In genomic region chr3:114903213-114903612, GRCh38 we compare ENCODE assay signal across 11 cellular contexts.
DNase-seq lines count a peak whose midpoint lies in the region; ATAC-seq, FAIRE-seq and TF ChIP-seq lines count a peak whose summit lies in the region.
"Had no signal": no experiment of that assay in that cellular context is flagged by ENCODE, and none has a peak within 500 bp of the region (broad histone marks: within the 10 kb centered on the region; RNA-seq: fewer than 3 reads in every experiment).

No MANE protein-coding gene starts in this region.

- H3K4me3 Mint-ChIP-seq in brain (no peak overlapping the region), mesothelial cell of epicardium (no peak overlapping the region)
- H3K4me3 Mint-ChIP-seq in activated T-cell treated with anti-CD3 and anti-CD28 coated beads, Interleukin-2, amount 50 U/mL, for 24 hours = no peak overlapping the region
- H3K4me3 Mint-ChIP-seq: activated naive CD8-positive, alpha-beta T cell treated with anti-CD3 and anti-CD28 coated beads, Interleukin-2, amount 50 U/mL, for 24 hours had no signal

- POLR2A ChIA-PET in A549 (lab: Yijun Ruan, JAX) = no interaction called here

- FAIRE-seq in A549 (lab: Jason Lieb, UNC) (no peak), D721Med (lab: Jason Lieb, UNC) (no peak)

- CTCF ChIA-PET in A549 (lab: Yijun Ruan, JAX) = no interaction called here

- H3K4me2 ChIP-seq in A549 = peak overlapping the region; percentile 54
- H3K4me2 ChIP-seq: KMS-11 had no signal

- no peak overlapping the region for H3K4me3 ChIP-seq in A549
- no peak overlapping the region for H3K4me3 ChIP-seq in mesodermal cell (ENCODE audit: extremely low read depth, insufficient read depth, low read length, poor library complexity, severe bottlenecking)

- no peak for TF ChIP-seq POLR2A in A549 (IDR thresholded peaks at IDR 0.05; ENCODE audit: low read length)

- peaks cover 43% of the 10 kb centered on the region for H3K4me1 ChIP-seq in A549
- no peaks in the 10 kb centered on the region for H3K4me1 ChIP-seq in mesodermal cell (ENCODE audit: control insufficient read depth, insufficient read depth, low read length, poor library complexity, severe bottlenecking)

- 11% methylated on average over 1 of the region's 1 CpG for WGBS in A549 (ENCODE audit: missing lambda C conversion rate)
- 44% methylated on average over 1 of the region's 1 CpG; no CpG with 5 or more reads in 1 of the 2 experiments for WGBS in mesodermal cell (ENCODE audit: insufficient coverage in 2 of 2), 2 experiments

- no peak for DNase-seq in A549 (ENCODE audit: low read depth in 1 of 2, low spot score in 1 of 2)
- DNase-seq in HK-2 (ENCODE audit: unreplicated experiment) = no peak
- no peak for DNase-seq in D721Med (ENCODE audit: insufficient read length, low spot score)
- no peak for DNase-seq in activated T-cell treated with anti-CD3 and anti-CD28 coated beads, Interleukin-2, amount 50 U/mL, for 24 hours
- DNase-seq in mesothelial cell of epicardium (ENCODE audit: low spot score in 2 of 2, unreplicated experiment in 2 of 2) = no peak
- DNase-seq: activated naive CD8-positive, alpha-beta T cell treated with anti-CD3 and anti-CD28 coated beads, Interleukin-2, amount 50 U/mL, for 24 hours had no signal

- peaks cover 39% of the 10 kb centered on the region for H3K4me1 Mint-ChIP-seq in brain
- H3K4me1 Mint-ChIP-seq in activated T-cell treated with anti-CD3 and anti-CD28 coated beads, Interleukin-2, amount 50 U/mL, for 24 hours (ENCODE audit: low read depth) = peaks cover 23% of the 10 kb centered on the region
- peaks cover 13% of the 10 kb centered on the region for H3K4me1 Mint-ChIP-seq in mesothelial cell of epicardium

- TF ChIP-seq RAD21 in A549 (conservative IDR thresholded peaks at IDR 0.05 in 1 of 2, IDR thresholded peaks at IDR 0.05 in 1 of 2) = no peak

- H3K27ac ChIP-seq in A549 = peak overlapping the region; percentile 50 to 51; a peak in 5 of 6 replicates
- peak overlapping the region; percentile 16 for H3K27ac ChIP-seq in mesodermal cell (ENCODE audit: low read depth, low read length, severe bottlenecking)
- H3K27ac ChIP-seq: KMS-11 had no signal

- no peak for TF ChIP-seq CTCF in A549 (IDR thresholded peaks at IDR 0.05)
- TF ChIP-seq CTCF in brain (conservative IDR thresholded peaks at IDR 0.05) = no peak
- TF ChIP-seq CTCF in D721Med (IDR thresholded peaks at IDR 0.05; ENCODE audit: insufficient read depth, missing control alignments) = no peak
- TF ChIP-seq CTCF in mesothelial cell of epicardium (IDR thresholded peaks at IDR 0.05; ENCODE audit: unreplicated experiment) = no peak

- H3K36me3 Mint-ChIP-seq in brain (peaks cover 8% of the 10 kb centered on the region), mesothelial cell of epicardium (peaks cover 3% of the 10 kb centered on the region)
- peaks cover 7% of the 10 kb centered on the region for H3K36me3 Mint-ChIP-seq in activated T-cell treated with anti-CD3 and anti-CD28 coated beads, Interleukin-2, amount 50 U/mL, for 24 hours (ENCODE audit: low read depth)

- H3K27ac Mint-ChIP-seq in brain (peak overlapping the region in 3 of 5 experiments; percentile 10 to 44 (median 20)), mesothelial cell of epicardium (no peak overlapping the region)
- H3K27ac Mint-ChIP-seq in activated T-cell treated with anti-CD3 and anti-CD28 coated beads, Interleukin-2, amount 50 U/mL, for 24 hours = no peak overlapping the region
- H3K27ac Mint-ChIP-seq: activated naive CD8-positive, alpha-beta T cell treated with anti-CD3 and anti-CD28 coated beads, Interleukin-2, amount 50 U/mL, for 24 hours had no signal

- no peaks in the 10 kb centered on the region for H3K36me3 ChIP-seq in mesodermal cell (ENCODE audit: control insufficient read depth, insufficient read depth, low read length)

- peaks cover 3 to 5% (median 3%) of the 10 kb centered on the region in 5 experiments for H3K9me3 Mint-ChIP-seq in brain
- no peaks in the 10 kb centered on the region for H3K9me3 Mint-ChIP-seq in activated T-cell treated with anti-CD3 and anti-CD28 coated beads, Interleukin-2, amount 50 U/mL, for 24 hours
- peaks cover 4% of the 10 kb centered on the region for H3K9me3 Mint-ChIP-seq in mesothelial cell of epicardium
- H3K9me3 Mint-ChIP-seq: activated naive CD8-positive, alpha-beta T cell treated with anti-CD3 and anti-CD28 coated beads, Interleukin-2, amount 50 U/mL, for 24 hours had no signal

- H3K9me3 ChIP-seq in A549 = no peaks in the 10 kb centered on the region
- no peaks in the 10 kb centered on the region for H3K9me3 ChIP-seq in mesodermal cell (ENCODE audit: control insufficient read depth, low read length)

- ATAC-seq in A549 (peak; percentile 14 to 49; a peak in 3 of 6 replicates), HG03097 (IDR thresholded peaks at IDR 0.05; ENCODE audit: low FRiP score, unreplicated experiment) (peak; percentile 6)
- ATAC-seq: activated naive CD8-positive, alpha-beta T cell treated with anti-CD3 and anti-CD28 coated beads, Interleukin-2, amount 50 U/mL, for 24 hours; SK-N-SH treated with all-trans-retinoic acid at 6 μM for 48 hours had no signal

- TF ChIP-seq EP300 in A549 (IDR thresholded peaks at IDR 0.05) = no peak

- H3K27me3 Mint-ChIP-seq in brain (no peaks in the 10 kb centered on the region), mesothelial cell of epicardium (ENCODE audit: low read depth) (no peaks in the 10 kb centered on the region)
- no peaks in the 10 kb centered on the region for H3K27me3 Mint-ChIP-seq in activated T-cell treated with anti-CD3 and anti-CD28 coated beads, Interleukin-2, amount 50 U/mL, for 24 hours
- H3K27me3 Mint-ChIP-seq: activated naive CD8-positive, alpha-beta T cell treated with anti-CD3 and anti-CD28 coated beads, Interleukin-2, amount 50 U/mL, for 24 hours had no signal

TF ChIP-seq in A549, 52 proteins besides CTCF, POLR2A, EP300 and RAD21:
- TF ChIP-seq HDAC2 (IDR thresholded peaks at IDR 0.05) = no peak
- TF ChIP-seq MAZ (IDR thresholded peaks at IDR 0.05; ENCODE audit: borderline replicate concordance, low read depth, low read length) = no peak
- no peak for TF ChIP-seq PBX3 (IDR thresholded peaks at IDR 0.05)
- TF ChIP-seq HEYL (CRISPR knock-in tag; IDR thresholded peaks at IDR 0.05) = no peak
- TF ChIP-seq BCL3 (IDR thresholded peaks at IDR 0.05) = no peak
- TF ChIP-seq CHD4 (IDR thresholded peaks at IDR 0.05; ENCODE audit: borderline replicate concordance) = no peak
TF ChIP-seq in A549: peak in this region for 0.

Comparison
In these comparisons a context has a peak if more than half of its experiments do, and no peak if none do; other contexts are left out.
1. H3K27ac Mint-ChIP-seq: peak in brain (3 of 5); none in activated T-cell treated with anti-CD3 and anti-CD28 coated beads, Interleukin-2, amount 50 U/mL, for 24 hours (single experiment) and mesothelial cell of epicardium (single experiment).